In genomic region chr12:9732966-9733461, GRCh38 we compare ENCODE assay signal across 9 cellular contexts. TPM values are rescaled to one million over a fixed set of nuclear protein-coding genes. Genes with fewer than 3 reads are reported as not detected.
A peak's percentile ranks its signal among the peaks of the same experiment; 100 is the strongest.
DNase-seq lines count a peak whose midpoint lies in the region; ATAC-seq, FAIRE-seq and TF ChIP-seq lines count a peak whose summit lies in the region.
"Had no signal": no experiment of that assay in that cellular context is flagged by ENCODE, and none has a peak within 500 bp of the region (broad histone marks: within the 10 kb centered on the region; RNA-seq: fewer than 3 reads in every experiment).

TSS of gene CLECL1 (minus strand) at chr12:9733097.

- no peaks in the 10 kb centered on the region for H3K9me2 ChIP-seq in Loucy (replicated peaks; ENCODE audit: low read depth, low read length)

- peak within 1 kb of the TSS in 6 of 8 donors; percentile 48 to 86 (median 60) for H3K27ac Mint-ChIP-seq in CD8-positive, alpha-beta memory T cell
- no peak within 1 kb of the TSS for H3K27ac Mint-ChIP-seq in astrocyte (ENCODE audit: unreplicated experiment)
- no peak within 1 kb of the TSS for H3K27ac Mint-ChIP-seq in progenitor cell of endocrine pancreas

- H3K79me2 ChIP-seq in Loucy (ENCODE audit: insufficient read depth, low read length) = no peaks in the 10 kb centered on the region
- H3K79me2 ChIP-seq in astrocyte (ENCODE audit: insufficient read depth, low read length) = no peaks in the 10 kb centered on the region

- H3K27me3 Mint-ChIP-seq in CD8-positive, alpha-beta memory T cell = no peaks in the 10 kb centered on the region
- H3K27me3 Mint-ChIP-seq in astrocyte (ENCODE audit: low read depth, unreplicated experiment) = no peaks in the 10 kb centered on the region
- H3K27me3 Mint-ChIP-seq in progenitor cell of endocrine pancreas = peaks cover 5% of the 10 kb centered on the region

- no peaks in the 10 kb centered on the region for H3K9me3 Mint-ChIP-seq in CD8-positive, alpha-beta memory T cell
- no peaks in the 10 kb centered on the region for H3K9me3 Mint-ChIP-seq in astrocyte (ENCODE audit: unreplicated experiment)
- H3K9me3 Mint-ChIP-seq in progenitor cell of endocrine pancreas (ENCODE audit: low read depth) = no peaks in the 10 kb centered on the region

- H3K36me3 Mint-ChIP-seq in CD8-positive, alpha-beta memory T cell = no peaks in the 10 kb centered on the region
- H3K36me3 Mint-ChIP-seq in astrocyte (ENCODE audit: low read depth, unreplicated experiment) = no peaks in the 10 kb centered on the region
- no peaks in the 10 kb centered on the region for H3K36me3 Mint-ChIP-seq in progenitor cell of endocrine pancreas (ENCODE audit: insufficient read depth)

- DNase-seq in CD8-positive, alpha-beta memory T cell = no peak
- no peak for DNase-seq in astrocyte (ENCODE audit: low read depth)
- no peak for DNase-seq in progenitor cell of endocrine pancreas (ENCODE audit: low spot score, unreplicated experiment)
- DNase-seq in DMS79 treated with DMSO at 0.1 percent for 48 hours (lab: John Stamatoyannopoulos, UW) = no peak
- DNase-seq in glomerular visceral epithelial cell (ENCODE audit: extremely low spot score) = no peak
- DNase-seq in iPS-NIHi11 (ENCODE audit: low spot score) = no peak
- DNase-seq: activated gamma-delta T cell had no signal

- CTCF ChIA-PET in CD8-positive, alpha-beta memory T cell (lab: Charles Lee) = interaction anchor here (1.0 to 1.7 kb wide), 2 partner anchors 10 to 18 kb away, joined by 3 to 5 read pairs; no protein-coding TSS in a partner anchor

- H3K4me1 ChIP-seq in CD8-positive, alpha-beta memory T cell (ENCODE audit: insufficient read depth, low read length) = peaks cover 17% of the 10 kb centered on the region
- peaks cover 21% of the 10 kb centered on the region for H3K4me1 ChIP-seq in Loucy (ENCODE audit: insufficient read depth, low read length, poor library complexity, severe bottlenecking)
- no peaks in the 10 kb centered on the region for H3K4me1 ChIP-seq in astrocyte (ENCODE audit: insufficient read depth, low read length)

- H3K27me3 ChIP-seq in CD8-positive, alpha-beta memory T cell (ENCODE audit: insufficient read depth, low read length, poor library complexity, severe bottlenecking) = no peaks in the 10 kb centered on the region
- no peaks in the 10 kb centered on the region for H3K27me3 ChIP-seq in Loucy (ENCODE audit: insufficient read depth, low read length, poor library complexity, severe bottlenecking)
- H3K27me3 ChIP-seq in astrocyte (ENCODE audit: insufficient read depth, low read length) = no peaks in the 10 kb centered on the region

- TF ChIP-seq CTCF in Loucy (conservative IDR thresholded peaks at IDR 0.05; ENCODE audit: low read length) = no peak
- no peak for TF ChIP-seq CTCF in astrocyte (IDR thresholded peaks at IDR 0.05; ENCODE audit: insufficient read depth, low read depth, low read length)
- TF ChIP-seq CTCF in progenitor cell of endocrine pancreas (IDR thresholded peaks at IDR 0.05; ENCODE audit: unreplicated experiment) = no peak

- peak within 1 kb of the TSS; percentile 21 for H3K4me2 ChIP-seq in Loucy (ENCODE audit: low read depth, low read length, poor library complexity, severe bottlenecking)
- no peak within 1 kb of the TSS for H3K4me2 ChIP-seq in astrocyte (ENCODE audit: low read length)

- POLR2A ChIA-PET in CD8-positive, alpha-beta memory T cell (lab: Charles Lee) = no interaction called here

- ATAC-seq in GM19438 (IDR thresholded peaks at IDR 0.05; ENCODE audit: low read depth, unreplicated experiment) = peak; percentile 27

- peaks cover 26 to 60% (median 31%) of the 10 kb centered on the region in 3 donors for H3K4me1 Mint-ChIP-seq in CD8-positive, alpha-beta memory T cell
- no peaks in the 10 kb centered on the region for H3K4me1 Mint-ChIP-seq in astrocyte (ENCODE audit: low read depth, unreplicated experiment)
- H3K4me1 Mint-ChIP-seq in progenitor cell of endocrine pancreas (ENCODE audit: low read depth) = peaks cover 2% of the 10 kb centered on the region

- H3K9ac ChIP-seq in Loucy (ENCODE audit: low read depth, low read length, poor library complexity, severe bottlenecking) = peak within 1 kb of the TSS; percentile 36
- H3K9ac ChIP-seq in astrocyte (ENCODE audit: low read length) = no peak within 1 kb of the TSS

- no peaks in the 10 kb centered on the region for H3K9me3 ChIP-seq in CD8-positive, alpha-beta memory T cell (ENCODE audit: low read length)
- no peaks in the 10 kb centered on the region for H3K9me3 ChIP-seq in Loucy (ENCODE audit: insufficient read depth, low read depth, low read length)
- no peaks in the 10 kb centered on the region for H3K9me3 ChIP-seq in astrocyte (ENCODE audit: insufficient read depth, low read depth, low read length)

- H3F3A ChIP-seq in Loucy (ENCODE audit: low read depth) = no peaks in the 10 kb centered on the region

- peak within 1 kb of the TSS; percentile 89 for H2AFZ ChIP-seq in Loucy (ENCODE audit: low read length)
- no peak within 1 kb of the TSS for H2AFZ ChIP-seq in astrocyte (ENCODE audit: low read depth, low read length)

- FAIRE-seq in astrocyte (lab: Jason Lieb, UNC) = peak; percentile 20

- H3K4me3 ChIP-seq in CD8-positive, alpha-beta memory T cell (ENCODE audit: low read length) = peak within 1 kb of the TSS; percentile 22
- H3K4me3 ChIP-seq in Loucy (ENCODE audit: low read length, poor library complexity, severe bottlenecking) = no peak within 1 kb of the TSS
- H3K4me3 ChIP-seq in astrocyte (ENCODE audit: insufficient read depth, low read depth, low read length) = no peak within 1 kb of the TSS

- peak within 1 kb of the TSS; percentile 30 to 86 (median 78) for H3K4me3 Mint-ChIP-seq in CD8-positive, alpha-beta memory T cell
- H3K4me3 Mint-ChIP-seq in astrocyte (ENCODE audit: unreplicated experiment) = no peak within 1 kb of the TSS
- no peak within 1 kb of the TSS for H3K4me3 Mint-ChIP-seq in progenitor cell of endocrine pancreas (ENCODE audit: low read depth)

- no peaks in the 10 kb centered on the region for H3K36me3 ChIP-seq in CD8-positive, alpha-beta memory T cell (ENCODE audit: insufficient read depth, low read length)
- H3K36me3 ChIP-seq in Loucy (ENCODE audit: insufficient read depth, low read length) = no peaks in the 10 kb centered on the region
- H3K36me3 ChIP-seq in astrocyte (ENCODE audit: insufficient read depth, low read length) = no peaks in the 10 kb centered on the region

- H4K20me1 ChIP-seq in Loucy (ENCODE audit: insufficient read depth, low read length, poor library complexity, severe bottlenecking) (no peaks in the 10 kb centered on the region), astrocyte (ENCODE audit: insufficient read depth, low read length) (no peaks in the 10 kb centered on the region)

- H3K27ac ChIP-seq in CD8-positive, alpha-beta memory T cell (ENCODE audit: low read depth, low read length) = peak within 1 kb of the TSS; percentile 10
- H3K27ac ChIP-seq in astrocyte (ENCODE audit: low read depth, low read length) = no peak within 1 kb of the TSS

RNA-seq across cellular contexts. Expression of gene CLECL1, which starts in this region (rescaled TPM):
- total RNA-seq in CD8-positive, alpha-beta memory T cell = 1 to 10 TPM; 3.6 to 4.7 TPM
- polyA plus RNA-seq in CD8-positive, alpha-beta memory T cell = 14.3 TPM
- total RNA-seq in astrocyte (not detected in 2 replicates), progenitor cell of endocrine pancreas (not detected in 2 replicates)

Comparison
In these comparisons a context has a peak if more than half of its experiments do, and no peak if none do; other contexts are left out.
1. H3K27ac Mint-ChIP-seq: peak in CD8-positive, alpha-beta memory T cell (6 of 8); none in astrocyte (single experiment) and progenitor cell of endocrine pancreas (single experiment).
2. H3K4me3 Mint-ChIP-seq: peak in CD8-positive, alpha-beta memory T cell (7 of 7); none in astrocyte (single experiment) and progenitor cell of endocrine pancreas (single experiment).